In genomic region chr17:41065829-41066624, GRCh38 we compare ENCODE assay signal across 15 cellular contexts. TPM values are rescaled to one million over a fixed set of nuclear protein-coding genes. Genes with fewer than 3 reads are reported as not detected.
DNase-seq lines count a peak whose midpoint lies in the region; ATAC-seq, FAIRE-seq and TF ChIP-seq lines count a peak whose summit lies in the region.
"Had no signal": no experiment of that assay in that cellular context is flagged by ENCODE, and none has a peak within 500 bp of the region (broad histone marks: within the 10 kb centered on the region; RNA-seq: fewer than 3 reads in every experiment).

Gene KRTAP2-4, minus strand, starts transcription at chr17:41065879. Its CDS starts 34 bp downstream, at chr17:41065845.

- H3K23ac ChIP-seq in mesenchymal stem cell (ENCODE audit: low read length in 2 of 2), result no peak within 1 kb of the TSS

- no peaks in the 10 kb centered on the region for H3K27me3 ChIP-seq in mesenchymal stem cell (ENCODE audit: control insufficient read depth in 1 of 2, insufficient read depth in 1 of 2, low read length in 2 of 2)
- H3K27me3 ChIP-seq: ascending aorta had no signal

- no peak for TF ChIP-seq CTCF in astrocyte of the spinal cord (IDR thresholded peaks at IDR 0.05; ENCODE audit: low read depth, low read length)

- no peak within 1 kb of the TSS for H2AFZ ChIP-seq in mesenchymal stem cell (ENCODE audit: low read depth, low read length)

- DNase-seq in EH (ENCODE audit: low read depth) (peak; percentile 96), M059J (ENCODE audit: low read depth) (peak; percentile 97), astrocyte of the spinal cord (ENCODE audit: low read depth, low spot score) (peak; percentile 83), mesenchymal stem cell (peak; percentile 90), frontal cortex (ENCODE audit: low spot score in 2 of 2) (no peak)
- DNase-seq: DND-41; stimulated activated CD4-positive, alpha-beta T cell treated with anti-CD3 and anti-CD28 coated beads, Interleukin-15, amount 100 ng/mL, for 24 hours had no signal

- H2BK12ac ChIP-seq in mesenchymal stem cell (ENCODE audit: low read length in 2 of 2), result no peak within 1 kb of the TSS

- no peak within 1 kb of the TSS for H3K27ac ChIP-seq in mesenchymal stem cell (ENCODE audit: low read length, poor library complexity, severe bottlenecking)
- H3K27ac ChIP-seq: ascending aorta had no signal

- 51% methylated on average over 4 of the region's 6 CpGs for WGBS in mesenchymal stem cell

- H3K4ac ChIP-seq in mesenchymal stem cell (ENCODE audit: low read depth in 1 of 2, low read length in 2 of 2), result no peak within 1 kb of the TSS

- no peak within 1 kb of the TSS for H2AK5ac ChIP-seq in mesenchymal stem cell (ENCODE audit: low read length, severe bottlenecking)

- in situ Hi-C loops in astrocyte of the spinal cord (cut with HindIII; ENCODE audit: low sequenced_read_pairs), result no loop called here

- no peak within 1 kb of the TSS for H2BK120ac ChIP-seq in mesenchymal stem cell (ENCODE audit: low read depth, low read length)

- peak within 1 kb of the TSS in 1 of 2 experiments; percentile 48 for H3K18ac ChIP-seq in mesenchymal stem cell (ENCODE audit: low read depth in 1 of 2, low read length in 2 of 2)

- FAIRE-seq in frontal cortex (lab: Jason Lieb, UNC), result no peak
- FAIRE-seq: endothelial cell of umbilical vein, GM18507, islet of Langerhans had no signal

- H4K91ac ChIP-seq in mesenchymal stem cell (ENCODE audit: low read length), result no peak within 1 kb of the TSS

- H2BK15ac ChIP-seq in mesenchymal stem cell (ENCODE audit: low read depth, poor library complexity, severe bottlenecking), result no peak within 1 kb of the TSS

- ATAC-seq in HG03439 (IDR thresholded peaks at IDR 0.05; ENCODE audit: unreplicated experiment), result no peak
- no peak for ATAC-seq in HG02885 (IDR thresholded peaks at IDR 0.05; ENCODE audit: poor library complexity, unreplicated experiment)
- no peak for ATAC-seq in HG03135 (IDR thresholded peaks at IDR 0.05; ENCODE audit: unreplicated experiment)

- no peak within 1 kb of the TSS for H3K4me2 ChIP-seq in mesenchymal stem cell (ENCODE audit: low read length, poor library complexity, severe bottlenecking)

- H2BK5ac ChIP-seq in mesenchymal stem cell (ENCODE audit: low read depth, low read length, poor library complexity, severe bottlenecking), result no peak within 1 kb of the TSS

- H3K4me3 ChIP-seq in astrocyte of the spinal cord (ENCODE audit: low read depth, low read length), result no peak within 1 kb of the TSS
- H3K4me3 ChIP-seq in mesenchymal stem cell (ENCODE audit: insufficient read depth in 1 of 2, low read depth in 1 of 2, low read length in 2 of 2), result no peak within 1 kb of the TSS
- H3K4me3 ChIP-seq: ascending aorta had no signal

- H3K36me3 ChIP-seq in mesenchymal stem cell (ENCODE audit: control insufficient read depth in 1 of 2, insufficient read depth in 2 of 2, low read depth in 1 of 2, low read length in 2 of 2), result no peaks in the 10 kb centered on the region
- H3K36me3 ChIP-seq: ascending aorta had no signal

- peaks cover 2% of the 10 kb centered on the region for H3K4me1 ChIP-seq in mesenchymal stem cell (ENCODE audit: control insufficient read depth, insufficient read depth, low read depth, low read length)

- no peak within 1 kb of the TSS for H3K9ac ChIP-seq in mesenchymal stem cell (ENCODE audit: low read length)

- no peaks in the 10 kb centered on the region for H3K79me1 ChIP-seq in mesenchymal stem cell (replicated peaks; ENCODE audit: low read length, poor library complexity, severe bottlenecking)

- H3K14ac ChIP-seq in mesenchymal stem cell (ENCODE audit: low read length in 2 of 2), result no peak within 1 kb of the TSS

- no peak within 1 kb of the TSS for H4K8ac ChIP-seq in mesenchymal stem cell (ENCODE audit: low read length)

- no peaks in the 10 kb centered on the region for H3K9me3 ChIP-seq in mesenchymal stem cell (ENCODE audit: control insufficient read depth, low read length)
- H3K9me3 ChIP-seq: ascending aorta had no signal

RNA-seq across cellular contexts. Expression of gene KRTAP2-4, which starts in this region (rescaled TPM):
- not detected in 2 replicates for total RNA-seq in M059J (2014; rRNA removed; shearing (Covaris generic))
- not detected for polyA plus RNA-seq in mesenchymal stem cell (2013, experiment 1 of 2)
- polyA plus RNA-seq in mesenchymal stem cell (2013, experiment 2 of 2), result not detected
- not detected for total RNA-seq in frontal cortex
- total RNA-seq: ascending aorta, endothelial cell of umbilical vein, neural crest cell had no signal
- polyA plus RNA-seq: endothelial cell of umbilical vein had no signal

Comparison
In these comparisons a context has a peak if more than half of its experiments do, and no peak if none do; other contexts are left out.
1. Peak in DNase-seq in M059J; RNA of the gene not detected or under 1 TPM.
2. DNase-seq: peak in EH (single experiment), astrocyte of the spinal cord (single experiment) and mesenchymal stem cell (single experiment); none in frontal cortex (0 of 2).